10 cellular contexts compared by ENCODE assay signal in genomic region chr1:55211909-55212308, GRCh38. TPM values are rescaled to one million over a fixed set of nuclear protein-coding genes. Genes with fewer than 3 reads are reported as not detected.
A peak's percentile ranks its signal among the peaks of the same experiment; 100 is the strongest.
DNase-seq lines count a peak whose midpoint lies in the region; ATAC-seq and TF ChIP-seq lines count a peak whose summit lies in the region.
"Had no signal": no experiment of that assay in that cellular context is flagged by ENCODE, and none has a peak within 500 bp of the region (broad histone marks: within the 10 kb centered on the region; RNA-seq: fewer than 3 reads in every experiment).

No MANE protein-coding gene starts in this region.

- no peak for ATAC-seq in thoracic aorta (ENCODE audit: insufficient number of reproducible peaks, low FRiP score, low read depth)
- ATAC-seq in omental fat pad (ENCODE audit: low FRiP score), result no peak

- H3K27ac Mint-ChIP-seq in activated naive CD4-positive, alpha-beta T cell treated with anti-CD3 and anti-CD28 coated beads for 36 hours, result peak overlapping the region; percentile 68
- H3K27ac Mint-ChIP-seq in chondrocyte (ENCODE audit: unreplicated experiment), result peak overlapping the region; percentile 55

- H3K36me3 Mint-ChIP-seq in activated naive CD4-positive, alpha-beta T cell treated with anti-CD3 and anti-CD28 coated beads for 36 hours (ENCODE audit: low read depth), result peaks cover 21% of the 10 kb centered on the region
- no peaks in the 10 kb centered on the region for H3K36me3 Mint-ChIP-seq in chondrocyte (ENCODE audit: low read depth)

- no peak for TF ChIP-seq CTCF in chondrocyte (IDR thresholded peaks at IDR 0.05)
- no peak for TF ChIP-seq CTCF in thoracic aorta (IDR thresholded peaks at IDR 0.05)
- TF ChIP-seq CTCF in omental fat pad (IDR thresholded peaks at IDR 0.05), result no peak

- peaks cover 52 to 68% of the 10 kb centered on the region in 2 donors for H3K4me1 ChIP-seq in thoracic aorta (ENCODE audit: control insufficient read depth in 1 of 2, low read depth in 2 of 2)

- peak overlapping the region; percentile 90 for H3K4me3 ChIP-seq in thoracic aorta

- no peaks in the 10 kb centered on the region for H3K9me3 Mint-ChIP-seq in activated naive CD4-positive, alpha-beta T cell treated with anti-CD3 and anti-CD28 coated beads for 36 hours
- H3K9me3 Mint-ChIP-seq in chondrocyte (ENCODE audit: low read depth), result no peaks in the 10 kb centered on the region

- peak overlapping the region; percentile 98 for H3K4me3 Mint-ChIP-seq in activated naive CD4-positive, alpha-beta T cell treated with anti-CD3 and anti-CD28 coated beads for 36 hours
- no peak overlapping the region for H3K4me3 Mint-ChIP-seq in chondrocyte (ENCODE audit: unreplicated experiment)

- H3K36me3 ChIP-seq in thoracic aorta, result no peaks in the 10 kb centered on the region
- H3K36me3 ChIP-seq: brain microvascular endothelial cell had no signal

- intact Hi-C loops in activated naive CD4-positive, alpha-beta T cell treated with anti-CD3 and anti-CD28 coated beads for 36 hours (cut with micrococcal nuclease), result loop anchor here (1.0 to 10.0 kb wide), 5 partner anchors 12 to 927 kb away; no protein-coding TSS in a partner anchor

- DNase-seq in activated naive CD4-positive, alpha-beta T cell treated with anti-CD3 and anti-CD28 coated beads for 36 hours, result no peak
- DNase-seq in activated naive CD4-positive, alpha-beta T cell treated with anti-CD3 and anti-CD28 coated beads, Interleukin-2, amount 50 U/mL, for 16 hours, result no peak
- peak; percentile 19 for DNase-seq in KG1 (lab: John Stamatoyannopoulos, UW)
- DNase-seq in chondrocyte (ENCODE audit: low spot score), result no peak
- no peak for DNase-seq in thoracic aorta (ENCODE audit: low spot score)
- no peak for DNase-seq in NCI-H2227 (lab: John Stamatoyannopoulos, UW; ENCODE audit: unreplicated experiment)
- no peak for DNase-seq in omental fat pad (ENCODE audit: low spot score)
- DNase-seq in stimulated activated CD4-positive, alpha-beta T cell treated with anti-CD3 and anti-CD28 coated beads, Interleukin-4, amount 100 ng/mL, for 4 hours, result no peak
- DNase-seq: brain microvascular endothelial cell had no signal

- H3K9me3 ChIP-seq in thoracic aorta, result no peaks in the 10 kb centered on the region

- CTCF ChIA-PET in activated naive CD4-positive, alpha-beta T cell treated with anti-CD3 and anti-CD28 coated beads for 36 hours (lab: Charles Lee), result interaction anchor here (1.1 to 2.0 kb wide), 3 partner anchors 8 to 68 kb away, joined by 3 to 10 read pairs (median 4); no protein-coding TSS in a partner anchor

- H3K4me1 Mint-ChIP-seq in activated naive CD4-positive, alpha-beta T cell treated with anti-CD3 and anti-CD28 coated beads for 36 hours (ENCODE audit: low read depth), result peaks cover 55% of the 10 kb centered on the region
- H3K4me1 Mint-ChIP-seq in chondrocyte (ENCODE audit: low read depth), result peaks cover 77% of the 10 kb centered on the region

- no peaks in the 10 kb centered on the region for H3K27me3 ChIP-seq in thoracic aorta (replicated peaks; ENCODE audit: insufficient read depth)
- H3K27me3 ChIP-seq: brain microvascular endothelial cell had no signal

- no peaks in the 10 kb centered on the region for H3K27me3 Mint-ChIP-seq in activated naive CD4-positive, alpha-beta T cell treated with anti-CD3 and anti-CD28 coated beads for 36 hours (ENCODE audit: low read depth)
- no peaks in the 10 kb centered on the region for H3K27me3 Mint-ChIP-seq in chondrocyte (ENCODE audit: low read depth)

- H3K27ac ChIP-seq in thoracic aorta, result peak overlapping the region in 1 of 2 donors; percentile 46
- H3K27ac ChIP-seq: brain microvascular endothelial cell, KMS-11 had no signal

RNA-seq across cellular contexts. Expression of gene USP24, which starts 3.3 kb away (rescaled TPM):
- total RNA-seq in activated naive CD4-positive, alpha-beta T cell treated with anti-CD3 and anti-CD28 coated beads for 36 hours, result 10 to 100 TPM; 37.1 to 39.7 TPM
- total RNA-seq in chondrocyte (22.7 to 28.9 TPM (median 25.8 TPM) in 3 replicates), thoracic aorta (10 to 100 TPM; 47.8 to 58.5 TPM), omental fat pad (10 to 100 TPM; 42.7 to 77.1 (median 64.8) TPM)
